In the genomic region with DNA sequence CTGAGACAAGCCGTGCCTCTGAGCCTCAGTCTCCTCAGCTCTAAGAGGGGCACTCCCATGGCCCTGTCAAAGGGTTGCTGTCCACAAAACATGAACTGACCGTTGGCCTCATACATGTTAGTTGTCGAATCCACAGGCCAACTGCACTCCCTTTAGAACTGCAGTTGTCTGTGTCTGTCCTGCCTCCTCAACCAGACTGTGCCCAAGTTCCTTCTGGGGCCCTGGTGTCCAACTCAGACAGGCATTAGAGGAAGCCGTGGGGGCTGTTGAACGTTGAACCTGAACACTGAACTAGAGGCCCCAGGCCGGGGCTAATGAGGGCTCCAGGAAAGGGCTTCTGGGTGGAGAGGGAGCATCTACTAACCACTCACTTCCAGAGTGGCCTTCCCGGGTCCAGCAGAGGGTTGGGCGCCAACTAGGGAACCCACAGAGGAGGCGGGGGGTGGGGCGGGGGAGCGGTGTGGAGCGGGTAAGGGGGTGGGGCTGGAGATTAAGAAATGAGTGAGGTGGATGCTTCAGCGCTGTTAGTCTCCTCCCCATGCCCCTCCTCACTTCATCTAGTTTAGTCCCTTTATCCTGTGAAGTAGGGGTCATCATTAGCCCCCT, we compare ENCODE assay signal across 1 cellular context.
TF ChIP-seq lines count a peak whose summit lies in the region.

A gene with protein sequence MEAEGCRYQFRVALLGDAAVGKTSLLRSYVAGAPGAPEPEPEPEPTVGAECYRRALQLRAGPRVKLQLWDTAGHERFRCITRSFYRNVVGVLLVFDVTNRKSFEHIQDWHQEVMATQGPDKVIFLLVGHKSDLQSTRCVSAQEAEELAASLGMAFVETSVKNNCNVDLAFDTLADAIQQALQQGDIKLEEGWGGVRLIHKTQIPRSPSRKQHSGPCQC (plus strand): TSS at position 558 of the 606 bp plus-strand sequence. CDS start 247 bp downstream, outside the sequence.

TF ChIP-seq in HepG2, 621 proteins besides CTCF, POLR2A, EP300 and RAD21 (continued from another document and continues in another):
- TF ChIP-seq, protein P1, sequence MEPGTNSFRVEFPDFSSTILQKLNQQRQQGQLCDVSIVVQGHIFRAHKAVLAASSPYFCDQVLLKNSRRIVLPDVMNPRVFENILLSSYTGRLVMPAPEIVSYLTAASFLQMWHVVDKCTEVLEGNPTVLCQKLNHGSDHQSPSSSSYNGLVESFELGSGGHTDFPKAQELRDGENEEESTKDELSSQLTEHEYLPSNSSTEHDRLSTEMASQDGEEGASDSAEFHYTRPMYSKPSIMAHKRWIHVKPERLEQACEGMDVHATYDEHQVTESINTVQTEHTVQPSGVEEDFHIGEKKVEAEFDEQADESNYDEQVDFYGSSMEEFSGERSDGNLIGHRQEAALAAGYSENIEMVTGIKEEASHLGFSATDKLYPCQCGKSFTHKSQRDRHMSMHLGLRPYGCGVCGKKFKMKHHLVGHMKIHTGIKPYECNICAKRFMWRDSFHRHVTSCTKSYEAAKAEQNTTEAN (CRISPR knock-in tag; conservative IDR thresholded peaks at IDR 0.05), result no peak
- no peak for TF ChIP-seq NR2C2 (CRISPR knock-in tag; IDR thresholded peaks at IDR 0.05; ENCODE audit: borderline replicate concordance)
- peak; percentile 43; the same call in 1 of the 2 replicates for TF ChIP-seq RXRB (CRISPR knock-in tag; IDR thresholded peaks at IDR 0.05; ENCODE audit: borderline replicate concordance)
- TF ChIP-seq ZFP1 (CRISPR knock-in tag; IDR thresholded peaks at IDR 0.05), result 0 out of 2 replicates have a peak, but pooled peaks have one; percentile 8
- TF ChIP-seq, protein P2, sequence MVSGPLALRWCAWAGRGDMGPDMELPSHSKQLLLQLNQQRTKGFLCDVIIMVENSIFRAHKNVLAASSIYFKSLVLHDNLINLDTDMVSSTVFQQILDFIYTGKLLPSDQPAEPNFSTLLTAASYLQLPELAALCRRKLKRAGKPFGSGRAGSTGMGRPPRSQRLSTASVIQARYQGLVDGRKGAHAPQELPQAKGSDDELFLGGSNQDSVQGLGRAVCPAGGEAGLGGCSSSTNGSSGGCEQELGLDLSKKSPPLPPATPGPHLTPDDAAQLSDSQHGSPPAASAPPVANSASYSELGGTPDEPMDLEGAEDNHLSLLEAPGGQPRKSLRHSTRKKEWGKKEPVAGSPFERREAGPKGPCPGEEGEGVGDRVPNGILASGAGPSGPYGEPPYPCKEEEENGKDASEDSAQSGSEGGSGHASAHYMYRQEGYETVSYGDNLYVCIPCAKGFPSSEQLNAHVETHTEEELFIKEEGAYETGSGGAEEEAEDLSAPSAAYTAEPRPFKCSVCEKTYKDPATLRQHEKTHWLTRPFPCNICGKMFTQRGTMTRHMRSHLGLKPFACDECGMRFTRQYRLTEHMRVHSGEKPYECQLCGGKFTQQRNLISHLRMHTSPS (CRISPR knock-in tag; IDR thresholded peaks at IDR 0.05; ENCODE audit: low read depth), result peak; percentile 20; the same call in 1 of the 2 replicates
- TF ChIP-seq MEF2D (CRISPR knock-in tag; IDR thresholded peaks at IDR 0.05), result peak; percentile 32; the same call in 1 of the 2 replicates
- TF ChIP-seq SKI (IDR thresholded peaks at IDR 0.05; ENCODE audit: partially characterized antibody), result peak; percentile 44
- no peak for TF ChIP-seq XBP1 (CRISPR knock-in tag; IDR thresholded peaks at IDR 0.05)
- TF ChIP-seq, protein P3, sequence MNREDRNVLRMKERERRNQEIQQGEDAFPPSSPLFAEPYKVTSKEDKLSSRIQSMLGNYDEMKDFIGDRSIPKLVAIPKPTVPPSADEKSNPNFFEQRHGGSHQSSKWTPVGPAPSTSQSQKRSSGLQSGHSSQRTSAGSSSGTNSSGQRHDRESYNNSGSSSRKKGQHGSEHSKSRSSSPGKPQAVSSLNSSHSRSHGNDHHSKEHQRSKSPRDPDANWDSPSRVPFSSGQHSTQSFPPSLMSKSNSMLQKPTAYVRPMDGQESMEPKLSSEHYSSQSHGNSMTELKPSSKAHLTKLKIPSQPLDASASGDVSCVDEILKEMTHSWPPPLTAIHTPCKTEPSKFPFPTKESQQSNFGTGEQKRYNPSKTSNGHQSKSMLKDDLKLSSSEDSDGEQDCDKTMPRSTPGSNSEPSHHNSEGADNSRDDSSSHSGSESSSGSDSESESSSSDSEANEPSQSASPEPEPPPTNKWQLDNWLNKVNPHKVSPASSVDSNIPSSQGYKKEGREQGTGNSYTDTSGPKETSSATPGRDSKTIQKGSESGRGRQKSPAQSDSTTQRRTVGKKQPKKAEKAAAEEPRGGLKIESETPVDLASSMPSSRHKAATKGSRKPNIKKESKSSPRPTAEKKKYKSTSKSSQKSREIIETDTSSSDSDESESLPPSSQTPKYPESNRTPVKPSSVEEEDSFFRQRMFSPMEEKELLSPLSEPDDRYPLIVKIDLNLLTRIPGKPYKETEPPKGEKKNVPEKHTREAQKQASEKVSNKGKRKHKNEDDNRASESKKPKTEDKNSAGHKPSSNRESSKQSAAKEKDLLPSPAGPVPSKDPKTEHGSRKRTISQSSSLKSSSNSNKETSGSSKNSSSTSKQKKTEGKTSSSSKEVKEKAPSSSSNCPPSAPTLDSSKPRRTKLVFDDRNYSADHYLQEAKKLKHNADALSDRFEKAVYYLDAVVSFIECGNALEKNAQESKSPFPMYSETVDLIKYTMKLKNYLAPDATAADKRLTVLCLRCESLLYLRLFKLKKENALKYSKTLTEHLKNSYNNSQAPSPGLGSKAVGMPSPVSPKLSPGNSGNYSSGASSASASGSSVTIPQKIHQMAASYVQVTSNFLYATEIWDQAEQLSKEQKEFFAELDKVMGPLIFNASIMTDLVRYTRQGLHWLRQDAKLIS (CRISPR knock-in tag; IDR thresholded peaks at IDR 0.05), result no peak
- no peak for TF ChIP-seq ZNF720 (CRISPR knock-in tag; IDR thresholded peaks at IDR 0.05)
- TF ChIP-seq POLR2G (IDR thresholded peaks at IDR 0.05; ENCODE audit: low read depth, low read length), result peak; percentile 64
- TF ChIP-seq IKZF1 (IDR thresholded peaks at IDR 0.05), result no peak
- TF ChIP-seq YY1 (IDR thresholded peaks at IDR 0.05; ENCODE audit: insufficient read depth, insufficient replicate concordance, low read depth, low read length), result peak; percentile 18
- no peak for TF ChIP-seq TAF15 (IDR thresholded peaks at IDR 0.05; ENCODE audit: low read depth, low read length, poor library complexity, severe bottlenecking)
- TF ChIP-seq, protein P4, sequence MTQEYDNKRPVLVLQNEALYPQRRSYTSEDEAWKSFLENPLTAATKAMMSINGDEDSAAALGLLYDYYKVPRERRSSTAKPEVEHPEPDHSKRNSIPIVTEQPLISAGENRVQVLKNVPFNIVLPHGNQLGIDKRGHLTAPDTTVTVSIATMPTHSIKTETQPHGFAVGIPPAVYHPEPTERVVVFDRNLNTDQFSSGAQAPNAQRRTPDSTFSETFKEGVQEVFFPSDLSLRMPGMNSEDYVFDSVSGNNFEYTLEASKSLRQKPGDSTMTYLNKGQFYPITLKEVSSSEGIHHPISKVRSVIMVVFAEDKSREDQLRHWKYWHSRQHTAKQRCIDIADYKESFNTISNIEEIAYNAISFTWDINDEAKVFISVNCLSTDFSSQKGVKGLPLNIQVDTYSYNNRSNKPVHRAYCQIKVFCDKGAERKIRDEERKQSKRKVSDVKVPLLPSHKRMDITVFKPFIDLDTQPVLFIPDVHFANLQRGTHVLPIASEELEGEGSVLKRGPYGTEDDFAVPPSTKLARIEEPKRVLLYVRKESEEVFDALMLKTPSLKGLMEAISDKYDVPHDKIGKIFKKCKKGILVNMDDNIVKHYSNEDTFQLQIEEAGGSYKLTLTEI (CRISPR knock-in tag; conservative IDR thresholded peaks at IDR 0.05), result no peak
- 0 out of 2 replicates have a peak, but pooled peaks have one; percentile 50 for TF ChIP-seq ZNF788 (CRISPR knock-in tag; IDR thresholded peaks at IDR 0.05; ENCODE audit: borderline replicate concordance)
- 0 out of 2 replicates have a peak, but pooled peaks have one; percentile 45 for TF ChIP-seq KDM3A (CRISPR knock-in tag; IDR thresholded peaks at IDR 0.05; ENCODE audit: low read depth)
- TF ChIP-seq THAP11 (CRISPR knock-in tag; IDR thresholded peaks at IDR 0.05), result peak; percentile 67
- TF ChIP-seq, protein P5, sequence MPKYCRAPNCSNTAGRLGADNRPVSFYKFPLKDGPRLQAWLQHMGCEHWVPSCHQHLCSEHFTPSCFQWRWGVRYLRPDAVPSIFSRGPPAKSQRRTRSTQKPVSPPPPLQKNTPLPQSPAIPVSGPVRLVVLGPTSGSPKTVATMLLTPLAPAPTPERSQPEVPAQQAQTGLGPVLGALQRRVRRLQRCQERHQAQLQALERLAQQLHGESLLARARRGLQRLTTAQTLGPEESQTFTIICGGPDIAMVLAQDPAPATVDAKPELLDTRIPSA (CRISPR knock-in tag; IDR thresholded peaks at IDR 0.05; ENCODE audit: borderline replicate concordance), result no peak
- no peak for TF ChIP-seq ZNF354B (CRISPR knock-in tag; IDR thresholded peaks at IDR 0.05)
- TF ChIP-seq, protein P6, sequence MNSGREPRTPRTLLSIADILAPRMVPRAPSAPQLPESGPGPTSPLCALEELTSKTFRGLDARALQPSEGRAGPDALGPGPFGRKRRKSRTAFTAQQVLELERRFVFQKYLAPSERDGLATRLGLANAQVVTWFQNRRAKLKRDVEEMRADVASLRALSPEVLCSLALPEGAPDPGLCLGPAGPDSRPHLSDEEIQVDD (CRISPR knock-in tag; IDR thresholded peaks at IDR 0.05; ENCODE audit: borderline replicate concordance), result no peak
- peak; percentile 81; the same call in 1 of the 2 replicates for TF ChIP-seq ZNF205 (CRISPR knock-in tag; IDR thresholded peaks at IDR 0.05)
- TF ChIP-seq TOPORS (CRISPR knock-in tag; IDR thresholded peaks at IDR 0.05), result no peak
- TF ChIP-seq RBM39 (IDR thresholded peaks at IDR 0.05; ENCODE audit: low read depth, low read length, poor library complexity, severe bottlenecking), result no peak
- TF ChIP-seq, protein P7, sequence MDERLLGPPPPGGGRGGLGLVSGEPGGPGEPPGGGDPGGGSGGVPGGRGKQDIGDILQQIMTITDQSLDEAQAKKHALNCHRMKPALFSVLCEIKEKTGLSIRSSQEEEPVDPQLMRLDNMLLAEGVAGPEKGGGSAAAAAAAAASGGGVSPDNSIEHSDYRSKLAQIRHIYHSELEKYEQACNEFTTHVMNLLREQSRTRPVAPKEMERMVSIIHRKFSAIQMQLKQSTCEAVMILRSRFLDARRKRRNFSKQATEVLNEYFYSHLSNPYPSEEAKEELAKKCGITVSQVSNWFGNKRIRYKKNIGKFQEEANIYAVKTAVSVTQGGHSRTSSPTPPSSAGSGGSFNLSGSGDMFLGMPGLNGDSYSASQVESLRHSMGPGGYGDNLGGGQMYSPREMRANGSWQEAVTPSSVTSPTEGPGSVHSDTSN (CRISPR knock-in tag; IDR thresholded peaks at IDR 0.05), result no peak
- TF ChIP-seq MED8 (CRISPR knock-in tag; IDR thresholded peaks at IDR 0.05; ENCODE audit: insufficient replicate concordance), result no peak
- TF ChIP-seq, protein P8, sequence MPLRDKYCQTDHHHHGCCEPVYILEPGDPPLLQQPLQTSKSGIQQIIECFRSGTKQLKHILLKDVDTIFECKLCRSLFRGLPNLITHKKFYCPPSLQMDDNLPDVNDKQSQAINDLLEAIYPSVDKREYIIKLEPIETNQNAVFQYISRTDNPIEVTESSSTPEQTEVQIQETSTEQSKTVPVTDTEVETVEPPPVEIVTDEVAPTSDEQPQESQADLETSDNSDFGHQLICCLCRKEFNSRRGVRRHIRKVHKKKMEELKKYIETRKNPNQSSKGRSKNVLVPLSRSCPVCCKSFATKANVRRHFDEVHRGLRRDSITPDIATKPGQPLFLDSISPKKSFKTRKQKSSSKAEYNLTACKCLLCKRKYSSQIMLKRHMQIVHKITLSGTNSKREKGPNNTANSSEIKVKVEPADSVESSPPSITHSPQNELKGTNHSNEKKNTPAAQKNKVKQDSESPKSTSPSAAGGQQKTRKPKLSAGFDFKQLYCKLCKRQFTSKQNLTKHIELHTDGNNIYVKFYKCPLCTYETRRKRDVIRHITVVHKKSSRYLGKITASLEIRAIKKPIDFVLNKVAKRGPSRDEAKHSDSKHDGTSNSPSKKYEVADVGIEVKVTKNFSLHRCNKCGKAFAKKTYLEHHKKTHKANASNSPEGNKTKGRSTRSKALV (CRISPR knock-in tag; IDR thresholded peaks at IDR 0.05), result no peak
- TF ChIP-seq, protein P9, sequence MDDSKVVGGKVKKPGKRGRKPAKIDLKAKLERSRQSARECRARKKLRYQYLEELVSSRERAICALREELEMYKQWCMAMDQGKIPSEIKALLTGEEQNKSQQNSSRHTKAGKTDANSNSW (CRISPR knock-in tag; IDR thresholded peaks at IDR 0.05; ENCODE audit: borderline replicate concordance), result no peak
- no peak for TF ChIP-seq EZH2 (conservative IDR thresholded peaks at IDR 0.05; ENCODE audit: low read depth, low read length)
- no peak for TF ChIP-seq TMF1 (CRISPR knock-in tag; IDR thresholded peaks at IDR 0.05; ENCODE audit: low read depth)
- TF ChIP-seq, protein P10, sequence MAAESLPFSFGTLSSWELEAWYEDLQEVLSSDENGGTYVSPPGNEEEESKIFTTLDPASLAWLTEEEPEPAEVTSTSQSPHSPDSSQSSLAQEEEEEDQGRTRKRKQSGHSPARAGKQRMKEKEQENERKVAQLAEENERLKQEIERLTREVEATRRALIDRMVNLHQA (CRISPR knock-in tag; IDR thresholded peaks at IDR 0.05), result no peak
- TF ChIP-seq ZFX (CRISPR knock-in tag; IDR thresholded peaks at IDR 0.05; ENCODE audit: low read depth), result peak; percentile 68
- TF ChIP-seq, protein P11, sequence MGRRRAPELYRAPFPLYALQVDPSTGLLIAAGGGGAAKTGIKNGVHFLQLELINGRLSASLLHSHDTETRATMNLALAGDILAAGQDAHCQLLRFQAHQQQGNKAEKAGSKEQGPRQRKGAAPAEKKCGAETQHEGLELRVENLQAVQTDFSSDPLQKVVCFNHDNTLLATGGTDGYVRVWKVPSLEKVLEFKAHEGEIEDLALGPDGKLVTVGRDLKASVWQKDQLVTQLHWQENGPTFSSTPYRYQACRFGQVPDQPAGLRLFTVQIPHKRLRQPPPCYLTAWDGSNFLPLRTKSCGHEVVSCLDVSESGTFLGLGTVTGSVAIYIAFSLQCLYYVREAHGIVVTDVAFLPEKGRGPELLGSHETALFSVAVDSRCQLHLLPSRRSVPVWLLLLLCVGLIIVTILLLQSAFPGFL (CRISPR knock-in tag; IDR thresholded peaks at IDR 0.05), result no peak
- no peak; the same call in 1 of the 2 replicates for TF ChIP-seq ZMYM3 (CRISPR knock-in tag; IDR thresholded peaks at IDR 0.05)
- TF ChIP-seq DPF2 (CRISPR knock-in tag; IDR thresholded peaks at IDR 0.05; ENCODE audit: borderline replicate concordance, low read depth), result no peak
- TF ChIP-seq MXI1 (IDR thresholded peaks at IDR 0.05; ENCODE audit: borderline replicate concordance, low read depth, low read length), result peak; percentile 10; the same call in 1 of the 3 replicates
- no peak for TF ChIP-seq MAFF (IDR thresholded peaks at IDR 0.05; ENCODE audit: low read depth, low read length)
- peak; percentile 32; the same call in 1 of the 2 replicates for TF ChIP-seq TARDBP (CRISPR knock-in tag; IDR thresholded peaks at IDR 0.05)
- TF ChIP-seq, protein P12, sequence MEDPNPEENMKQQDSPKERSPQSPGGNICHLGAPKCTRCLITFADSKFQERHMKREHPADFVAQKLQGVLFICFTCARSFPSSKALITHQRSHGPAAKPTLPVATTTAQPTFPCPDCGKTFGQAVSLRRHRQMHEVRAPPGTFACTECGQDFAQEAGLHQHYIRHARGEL (CRISPR knock-in tag; IDR thresholded peaks at IDR 0.05), result no peak
- TF ChIP-seq PRPF4 (IDR thresholded peaks at IDR 0.05; ENCODE audit: low read depth, low read length, poor library complexity, severe bottlenecking), result no peak
- TF ChIP-seq STAG1 (CRISPR knock-in tag; IDR thresholded peaks at IDR 0.05), result no peak
- peak; percentile 52 for TF ChIP-seq ZNF143 (CRISPR knock-in tag; IDR thresholded peaks at IDR 0.05)
- TF ChIP-seq, protein P13, sequence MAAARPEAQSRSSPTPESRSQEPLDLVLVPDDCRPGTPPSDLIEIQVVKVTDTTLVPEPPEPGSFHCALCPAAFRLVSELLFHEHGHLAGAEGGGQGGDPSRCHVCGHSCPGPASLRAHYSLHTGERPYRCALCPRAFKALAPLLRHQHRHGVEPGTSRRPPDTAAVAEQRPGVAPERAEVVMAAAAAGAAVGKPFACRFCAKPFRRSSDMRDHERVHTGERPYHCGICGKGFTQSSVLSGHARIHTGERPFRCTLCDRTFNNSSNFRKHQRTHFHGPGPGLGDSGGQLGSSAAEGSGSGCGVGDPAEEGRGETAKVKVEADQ (CRISPR knock-in tag; IDR thresholded peaks at IDR 0.05; ENCODE audit: borderline replicate concordance), result no peak
